In genomic region chr10:12579954-12580858, GRCh38 we compare ENCODE assay signal across 11 cellular contexts.
DNase-seq lines count a peak whose midpoint lies in the region; ATAC-seq, FAIRE-seq and TF ChIP-seq lines count a peak whose summit lies in the region.
"Had no signal": no experiment of that assay in that cellular context is flagged by ENCODE, and none has a peak within 500 bp of the region (broad histone marks: within the 10 kb centered on the region; RNA-seq: fewer than 3 reads in every experiment).

No MANE protein-coding gene starts in this region.

- H3K36me3 ChIP-seq in small intestine (ENCODE audit: control insufficient read depth in 2 of 2, insufficient read depth in 2 of 2, low read length in 2 of 2) (no peaks in the 10 kb centered on the region), adrenal gland (replicated peaks in 1 of 2) (no peaks in the 10 kb centered on the region)

- H3K4me1 Mint-ChIP-seq in progenitor cell of endocrine pancreas (ENCODE audit: low read depth), result peaks cover 8% of the 10 kb centered on the region

- in situ Hi-C loops in astrocyte of the spinal cord (cut with HindIII; ENCODE audit: low sequenced_read_pairs), result no loop called here

- H3K27me3 ChIP-seq in small intestine (ENCODE audit: control insufficient read depth in 2 of 2, insufficient read depth in 2 of 2, low read length in 2 of 2), result no peaks in the 10 kb centered on the region
- H3K27me3 ChIP-seq in adrenal gland, result no peaks in the 10 kb centered on the region

- H3K4me3 Mint-ChIP-seq in progenitor cell of endocrine pancreas (ENCODE audit: low read depth), result no peak overlapping the region

- intact Hi-C loops in adrenal gland (cut with DNase I), result no loop called here

- DNase-seq in astrocyte of the spinal cord (ENCODE audit: low read depth, low spot score) (peak; percentile 47), progenitor cell of endocrine pancreas (ENCODE audit: low spot score, unreplicated experiment) (no peak), small intestine (no peak), T-helper 2 cell (no peak), adrenal gland (no peak)
- DNase-seq: GF-D8, NCI-H187 treated with DMSO at 0.1 percent for 48 hours, SW 1271 had no signal

- peak; percentile 98 for ATAC-seq in GM19025 (IDR thresholded peaks at IDR 0.05; ENCODE audit: low read depth, unreplicated experiment)
- ATAC-seq in HG02840 (IDR thresholded peaks at IDR 0.05; ENCODE audit: low FRiP score, unreplicated experiment), result peak; percentile 82
- ATAC-seq in HG02852 (IDR thresholded peaks at IDR 0.05; ENCODE audit: unreplicated experiment), result no peak

- 55 to 66% (median 59%) methylated on average over 7 of the region's 7 CpGs for WGBS in small intestine, 3 donors
- 61 to 71% (median 68%) methylated on average over 7 of the region's 7 CpGs for WGBS in adrenal gland, 4 donors

- H3K4me3 ChIP-seq in astrocyte of the spinal cord (ENCODE audit: low read depth, low read length), result no peak overlapping the region
- H3K4me3 ChIP-seq in small intestine (ENCODE audit: low read depth in 1 of 2, low read length in 2 of 2), result no peak overlapping the region
- H3K4me3 ChIP-seq in adrenal gland, result no peak overlapping the region

- TF ChIP-seq POLR2A in adrenal gland (IDR thresholded peaks at IDR 0.05), result no peak

- peaks cover 3% of the 10 kb centered on the region for H3K36me3 Mint-ChIP-seq in progenitor cell of endocrine pancreas (ENCODE audit: insufficient read depth)

- H3K27ac ChIP-seq in small intestine (ENCODE audit: low read depth in 1 of 2, low read length in 1 of 2), result no peak overlapping the region
- H3K27ac ChIP-seq in adrenal gland, result no peak overlapping the region

- FAIRE-seq in small intestine (lab: Jason Lieb, UNC), result no peak

- no peaks in the 10 kb centered on the region for H3K27me3 Mint-ChIP-seq in progenitor cell of endocrine pancreas

- H3K27ac Mint-ChIP-seq in progenitor cell of endocrine pancreas, result peak overlapping the region; percentile 83

- TF ChIP-seq CTCF in astrocyte of the spinal cord (IDR thresholded peaks at IDR 0.05; ENCODE audit: low read depth, low read length) (no peak), progenitor cell of endocrine pancreas (IDR thresholded peaks at IDR 0.05; ENCODE audit: unreplicated experiment) (no peak), adrenal gland (IDR thresholded peaks at IDR 0.05) (no peak)

- no peaks in the 10 kb centered on the region for H3K4me1 ChIP-seq in small intestine (ENCODE audit: control insufficient read depth in 2 of 2, insufficient read depth in 1 of 2, low read depth in 1 of 2, low read length in 1 of 2)
- no peaks in the 10 kb centered on the region for H3K4me1 ChIP-seq in adrenal gland (replicated peaks in 1 of 2)

- peaks cover 24% of the 10 kb centered on the region for H3K9me3 Mint-ChIP-seq in progenitor cell of endocrine pancreas (ENCODE audit: low read depth)

- H3K9me3 ChIP-seq in small intestine (ENCODE audit: control insufficient read depth, low read depth) (no peaks in the 10 kb centered on the region), adrenal gland (replicated peaks in 1 of 3) (no peaks in the 10 kb centered on the region)
